Comparison of ENCODE assay signal across 23 cellular contexts in the genomic region with DNA sequence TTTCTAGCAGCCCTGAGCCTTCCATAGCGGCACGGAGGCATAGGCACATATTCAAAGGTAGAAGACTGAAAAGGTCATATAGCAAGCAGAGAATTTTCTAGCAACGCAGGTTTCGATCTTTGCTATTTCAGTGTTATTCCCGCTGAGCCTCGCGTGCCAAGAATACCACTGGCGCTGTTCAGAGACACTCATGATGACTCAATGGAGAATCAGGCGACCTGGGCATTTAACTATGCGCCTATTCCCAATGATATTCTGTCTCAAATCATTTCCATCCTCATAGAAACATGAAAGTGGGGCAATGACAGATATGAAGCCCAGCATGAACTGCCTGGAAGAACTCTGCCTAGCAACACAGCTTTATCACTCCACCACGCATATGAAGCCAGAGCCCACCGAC. TPM values are rescaled to one million over a fixed set of nuclear protein-coding genes. Genes with fewer than 3 reads are reported as not detected.
"Had no signal": no experiment of that assay in that cellular context is flagged by ENCODE, and none has a peak within 500 bp of the region (broad histone marks: within the 10 kb centered on the region; RNA-seq: fewer than 3 reads in every experiment).

No MANE protein-coding gene starts in this region.

- DNase-seq: activated CD4-positive, CD25-positive, alpha-beta regulatory T cell; activated CD8-positive, alpha-beta memory T cell treated with anti-CD3 and anti-CD28 coated beads, Interleukin-2, amount 50 U/mL, for 4 hours; activated CD8-positive, alpha-beta T cell treated with anti-CD3 and anti-CD28 coated beads for 36 hours; activated naive CD4-positive, alpha-beta T cell treated with anti-CD3 and anti-CD28 coated beads, Interleukin-2, amount 50 U/mL, for 16 hours; activated naive CD8-positive, alpha-beta T cell treated with anti-CD3 and anti-CD28 coated beads, Interleukin-2, amount 10 ng/mL, durations not matched to agents 7 days and 5 days; activated T-cell treated with anti-CD3 and anti-CD28 coated beads, Interleukin-2, amount 50 U/mL, for 72 hours; adrenal gland; anterior cingulate cortex; Karpas-422; NCI-H1048; NCI-H1417; NCI-H1930; NCI-H2171; NCI-H2227 treated with DMSO at 0.1 percent for 48 hours; NCI-H446 treated with DMSO at 0.1 percent for 48 hours; NCI-H526; NCI-H82; RPMI8226 had no signal

- H3K9me3 Mint-ChIP-seq: activated CD8-positive, alpha-beta T cell treated with anti-CD3 and anti-CD28 coated beads for 36 hours; activated naive CD8-positive, alpha-beta T cell treated with anti-CD3 and anti-CD28 coated beads, Interleukin-2, amount 10 ng/mL, durations not matched to agents 7 days and 5 days; activated T-cell treated with anti-CD3 and anti-CD28 coated beads, Interleukin-2, amount 50 U/mL, for 72 hours; activated T-helper 2 cell treated with anti-CD3 and anti-CD28 coated beads, Interferon-gamma antibody, Interleukin-2, Interleukin-4, amounts not matched to agents 10 μg/mL and 5 μg/mL and 100 μg/mL, durations not matched to agents 14 hours and 24 hours and 36 hours; central memory CD8-positive, alpha-beta T cell; T-helper 1 cell treated with Interleukin-12 subunit alpha and Interleukin-12 subunit beta and Interleukin-4 antibody, amounts not matched to agents 30 μg/mL and 1 μg/mL, for 36 hours had no signal

- H3K36me3 Mint-ChIP-seq: activated naive CD8-positive, alpha-beta T cell treated with anti-CD3 and anti-CD28 coated beads, Interleukin-2, amount 10 ng/mL, durations not matched to agents 7 days and 5 days had no signal

- H3K27ac ChIP-seq: adrenal gland had no signal

- H3K27ac Mint-ChIP-seq: activated CD8-positive, alpha-beta T cell treated with anti-CD3 and anti-CD28 coated beads for 36 hours; activated naive CD8-positive, alpha-beta T cell treated with anti-CD3 and anti-CD28 coated beads, Interleukin-2, amount 10 ng/mL, durations not matched to agents 7 days and 5 days; activated T-cell treated with anti-CD3 and anti-CD28 coated beads, Interleukin-2, amount 50 U/mL, for 72 hours; activated T-helper 2 cell treated with anti-CD3 and anti-CD28 coated beads, Interferon-gamma antibody, Interleukin-2, Interleukin-4, amounts not matched to agents 10 μg/mL and 5 μg/mL and 100 μg/mL, durations not matched to agents 14 hours and 24 hours and 36 hours; T-helper 1 cell treated with Interleukin-12 subunit alpha and Interleukin-12 subunit beta and Interleukin-4 antibody, amounts not matched to agents 30 μg/mL and 1 μg/mL, for 36 hours had no signal

- H3K4me3 Mint-ChIP-seq: activated CD8-positive, alpha-beta T cell treated with anti-CD3 and anti-CD28 coated beads for 36 hours; activated naive CD8-positive, alpha-beta T cell treated with anti-CD3 and anti-CD28 coated beads, Interleukin-2, amount 10 ng/mL, durations not matched to agents 7 days and 5 days; activated T-cell treated with anti-CD3 and anti-CD28 coated beads, Interleukin-2, amount 50 U/mL, for 72 hours; central memory CD8-positive, alpha-beta T cell; T-helper 1 cell treated with Interleukin-12 subunit alpha and Interleukin-12 subunit beta and Interleukin-4 antibody, amounts not matched to agents 30 μg/mL and 1 μg/mL, for 36 hours had no signal

- H3K27me3 ChIP-seq: adrenal gland had no signal

- H3K36me3 ChIP-seq: adrenal gland had no signal

- H3K4me3 ChIP-seq: adrenal gland, K562 had no signal

- H3K9me3 ChIP-seq: adrenal gland had no signal

- ATAC-seq: activated CD8-positive, alpha-beta T cell treated with anti-CD3 and anti-CD28 coated beads for 36 hours; activated T-cell treated with anti-CD3 and anti-CD28 coated beads, Interleukin-2, amount 50 U/mL, for 72 hours; K562; Right ventricle myocardium inferior had no signal

- H3K4me1 ChIP-seq: adrenal gland had no signal

- H3K4me1 Mint-ChIP-seq: activated naive CD8-positive, alpha-beta T cell treated with anti-CD3 and anti-CD28 coated beads, Interleukin-2, amount 10 ng/mL, durations not matched to agents 7 days and 5 days had no signal

RNA-seq across cellular contexts. Expression of a gene that starts 59.9 kb away (rescaled TPM):
- total RNA-seq: activated CD8-positive, alpha-beta T cell treated with anti-CD3 and anti-CD28 coated beads for 36 hours; activated naive CD8-positive, alpha-beta T cell treated with anti-CD3 and anti-CD28 coated beads, Interleukin-2, amount 10 ng/mL, durations not matched to agents 7 days and 5 days; activated T-helper 2 cell treated with anti-CD3 and anti-CD28 coated beads, Interferon-gamma antibody, Interleukin-2, Interleukin-4, amounts not matched to agents 10 μg/mL and 5 μg/mL and 100 μg/mL, durations not matched to agents 14 hours and 24 hours and 36 hours; K562 had no signal
